In genomic region chr5:172904312-172904642, GRCh38 we compare ENCODE assay signal across 10 cellular contexts. TPM values are rescaled to one million over a fixed set of nuclear protein-coding genes. Genes with fewer than 3 reads are reported as not detected.
A peak's percentile ranks its signal among the peaks of the same experiment; 100 is the strongest.
DNase-seq lines count a peak whose midpoint lies in the region; ATAC-seq and TF ChIP-seq lines count a peak whose summit lies in the region.
"Had no signal": no experiment of that assay in that cellular context is flagged by ENCODE, and none has a peak within 500 bp of the region (broad histone marks: within the 10 kb centered on the region; RNA-seq: fewer than 3 reads in every experiment).

No MANE protein-coding gene starts in this region.

- H2BK120ac ChIP-seq in mesenchymal stem cell (ENCODE audit: low read depth, low read length): peak overlapping the region; percentile 59

- no peak for TF ChIP-seq POLR2A in suprapubic skin (IDR thresholded peaks at IDR 0.05)

- POLR2A ChIA-PET in OCI-LY7 (lab: Charles Lee): no interaction called here

- H3K4me3 Mint-ChIP-seq in IgD-negative memory B cell: no peak overlapping the region
- no peak overlapping the region for H3K4me3 Mint-ChIP-seq in natural killer cell

- peaks cover 1% of the 10 kb centered on the region for H3K36me3 Mint-ChIP-seq in IgD-negative memory B cell
- no peaks in the 10 kb centered on the region for H3K36me3 Mint-ChIP-seq in natural killer cell

- H3K27ac ChIP-seq in cingulate gyrus (ENCODE audit: low read depth, low read length): peak overlapping the region; percentile 85
- H3K27ac ChIP-seq in mesenchymal stem cell (ENCODE audit: low read length, poor library complexity, severe bottlenecking): peak overlapping the region; percentile 89
- peak overlapping the region; percentile 94 for H3K27ac ChIP-seq in suprapubic skin
- H3K27ac ChIP-seq in OCI-LY7 (ENCODE audit: low read depth, low read length, poor library complexity, severe bottlenecking): no peak overlapping the region
- H3K27ac ChIP-seq in WERI-Rb-1: no peak overlapping the region

- no peak overlapping the region for H3K4me3 ChIP-seq in mesenchymal stem cell (ENCODE audit: insufficient read depth in 1 of 2, low read depth in 1 of 2, low read length in 2 of 2)
- H3K4me3 ChIP-seq in suprapubic skin: no peak overlapping the region
- no peak overlapping the region for H3K4me3 ChIP-seq in OCI-LY7 (ENCODE audit: low read depth, low read length, poor library complexity, severe bottlenecking)
- no peak overlapping the region for H3K4me3 ChIP-seq in WERI-Rb-1 (ENCODE audit: low read depth, low read length)

- peak overlapping the region; percentile 75 for H4K91ac ChIP-seq in mesenchymal stem cell (ENCODE audit: low read length)

- no peaks in the 10 kb centered on the region for H4K20me1 ChIP-seq in OCI-LY7 (ENCODE audit: insufficient read depth, low read length)

- H3K4me2 ChIP-seq in mesenchymal stem cell (ENCODE audit: low read length, poor library complexity, severe bottlenecking): no peak overlapping the region
- H3K4me2 ChIP-seq in OCI-LY7 (ENCODE audit: low read length): no peak overlapping the region

- peak overlapping the region; percentile 59 to 79 for H3K18ac ChIP-seq in mesenchymal stem cell (ENCODE audit: low read depth in 1 of 2, low read length in 2 of 2)

- H3K9ac ChIP-seq in mesenchymal stem cell (ENCODE audit: low read length): peak overlapping the region; percentile 78

- peaks cover 0 to 4% (median 0%) of the 10 kb centered on the region in 3 donors for H3K4me1 Mint-ChIP-seq in IgD-negative memory B cell
- H3K4me1 Mint-ChIP-seq in natural killer cell: peaks cover 6 to 11% of the 10 kb centered on the region in 2 donors

- H3K36me3 ChIP-seq in mesenchymal stem cell (ENCODE audit: control insufficient read depth in 1 of 2, insufficient read depth in 2 of 2, low read depth in 1 of 2, low read length in 2 of 2) (peaks cover 13 to 27% of the 10 kb centered on the region in 2 experiments), suprapubic skin (no peaks in the 10 kb centered on the region), OCI-LY7 (ENCODE audit: insufficient read depth, low read length) (peaks cover 24% of the 10 kb centered on the region), WERI-Rb-1 (no peaks in the 10 kb centered on the region)

- intact Hi-C loops in natural killer cell (cut with micrococcal nuclease) (no loop called here), OCI-LY7 (cut with micrococcal nuclease; ENCODE audit: unreplicated experiment) (no loop called here)

- no peak for TF ChIP-seq EP300 in suprapubic skin (IDR thresholded peaks at IDR 0.05)

- peak overlapping the region in 1 of 2 experiments; percentile 42 for H3K4ac ChIP-seq in mesenchymal stem cell (ENCODE audit: low read depth in 1 of 2, low read length in 2 of 2)

- peak overlapping the region; percentile 98 for H2AK5ac ChIP-seq in mesenchymal stem cell (ENCODE audit: low read length, severe bottlenecking)

- H3K14ac ChIP-seq in mesenchymal stem cell (ENCODE audit: low read length in 2 of 2): peak overlapping the region in 1 of 2 experiments; percentile 53

- peak overlapping the region; percentile 69 for H4K8ac ChIP-seq in mesenchymal stem cell (ENCODE audit: low read length)

- WGBS in mesenchymal stem cell: 88% methylated on average over 4 of the region's 4 CpGs
- 66% methylated on average over 4 of the region's 4 CpGs for WGBS in suprapubic skin

- no peaks in the 10 kb centered on the region for H3K9me3 ChIP-seq in mesenchymal stem cell (ENCODE audit: control insufficient read depth, low read length)
- no peaks in the 10 kb centered on the region for H3K9me3 ChIP-seq in suprapubic skin
- no peaks in the 10 kb centered on the region for H3K9me3 ChIP-seq in OCI-LY7 (ENCODE audit: low read length)
- no peaks in the 10 kb centered on the region for H3K9me3 ChIP-seq in WERI-Rb-1 (ENCODE audit: severe bottlenecking)

- peaks cover 10% of the 10 kb centered on the region for H3K79me1 ChIP-seq in mesenchymal stem cell (replicated peaks; ENCODE audit: low read length, poor library complexity, severe bottlenecking)

- H3K27me3 ChIP-seq in mesenchymal stem cell (ENCODE audit: control insufficient read depth in 1 of 2, insufficient read depth in 1 of 2, low read length in 2 of 2) (no peaks in the 10 kb centered on the region), suprapubic skin (no peaks in the 10 kb centered on the region), WERI-Rb-1 (ENCODE audit: insufficient read depth, low read depth, severe bottlenecking) (no peaks in the 10 kb centered on the region)

- H3K27me3 Mint-ChIP-seq in IgD-negative memory B cell: no peaks in the 10 kb centered on the region
- no peaks in the 10 kb centered on the region for H3K27me3 Mint-ChIP-seq in natural killer cell (ENCODE audit: low read depth in 2 of 2)

- BruUV-seq in OCI-LY7 (replicated peaks; lab: Mats Ljungman, UMichigan): no TSS peak

- peak overlapping the region; percentile 91 for H2BK5ac ChIP-seq in mesenchymal stem cell (ENCODE audit: low read depth, low read length, poor library complexity, severe bottlenecking)

- TF ChIP-seq CTCF in suprapubic skin (IDR thresholded peaks at IDR 0.05) (no peak), natural killer cell (IDR thresholded peaks at IDR 0.05) (no peak), OCI-LY7 (conservative IDR thresholded peaks at IDR 0.05; ENCODE audit: low read length) (no peak), WERI-Rb-1 (IDR thresholded peaks at IDR 0.05; ENCODE audit: low read depth, low read length) (no peak)

- H2BK12ac ChIP-seq in mesenchymal stem cell (ENCODE audit: low read length in 2 of 2): peak overlapping the region; percentile 91 to 94

- no peak overlapping the region for H2BK15ac ChIP-seq in mesenchymal stem cell (ENCODE audit: low read depth, poor library complexity, severe bottlenecking)

- ATAC-seq in natural killer cell: no peak

- DNase-seq in mesenchymal stem cell (no peak), suprapubic skin (ENCODE audit: low spot score in 2 of 2) (no peak), natural killer cell (no peak), OCI-LY7 (ENCODE audit: low spot score) (no peak), WERI-Rb-1 (no peak)
- DNase-seq in activated naive CD4-positive, alpha-beta T cell treated with Interleukin-2 at 50 U/mL for 16 hours: no peak
- DNase-seq: Kasumi-1, NCI-H345 had no signal

- H3K23ac ChIP-seq in mesenchymal stem cell (ENCODE audit: low read length in 2 of 2): no peak overlapping the region

- H3K27ac Mint-ChIP-seq in IgD-negative memory B cell (peak overlapping the region in 2 of 3 donors; percentile 41 to 69), natural killer cell (peak overlapping the region in 1 of 2 donors; percentile 3)

- no peaks in the 10 kb centered on the region for H3K79me2 ChIP-seq in OCI-LY7 (ENCODE audit: insufficient read depth, low read depth, low read length)

- CTCF ChIA-PET in OCI-LY7 (lab: Charles Lee; ENCODE audit: unreplicated experiment): no interaction called here

- H3K9me3 Mint-ChIP-seq in IgD-negative memory B cell (no peaks in the 10 kb centered on the region), natural killer cell (no peaks in the 10 kb centered on the region)

- peaks cover 63% of the 10 kb centered on the region for H3K4me1 ChIP-seq in mesenchymal stem cell (ENCODE audit: control insufficient read depth, insufficient read depth, low read depth, low read length)
- H3K4me1 ChIP-seq in suprapubic skin: peaks cover 73% of the 10 kb centered on the region
- H3K4me1 ChIP-seq in OCI-LY7 (ENCODE audit: insufficient read depth, low read length, poor library complexity, severe bottlenecking): no peaks in the 10 kb centered on the region

- H2AFZ ChIP-seq in mesenchymal stem cell (ENCODE audit: low read depth, low read length): no peak overlapping the region
- H2AFZ ChIP-seq in OCI-LY7 (ENCODE audit: low read length): no peak overlapping the region

- no peaks in the 10 kb centered on the region for H3K9me2 ChIP-seq in OCI-LY7 (ENCODE audit: insufficient read depth, low read length)

RNA-seq across cellular contexts. Expression of gene RPL26L1, which starts 54.9 kb away (rescaled TPM):
- polyA plus RNA-seq in IgD-negative memory B cell: 27.9 TPM
- polyA plus RNA-seq in mesenchymal stem cell (2013, experiment 1 of 2): 77.2 TPM
- polyA plus RNA-seq in mesenchymal stem cell (2013, experiment 2 of 2): 75.2 TPM
- total RNA-seq in suprapubic skin (10 to 100 TPM; 14.2 to 30.7 (median 21.9) TPM), natural killer cell (10 to 100 TPM; 11.2 to 12.4 (median 12.1) TPM), OCI-LY7 (2022) (48.4 and 63.1 TPM in 2 replicates)
- 34.5 and 45.0 TPM in 2 replicates for total RNA-seq in OCI-LY7 (2014; rRNA removed; shearing (Covaris generic))

Comparison
In these comparisons a context has a peak if more than half of its experiments do, and no peak if none do; other contexts are left out.
1. H3K27ac ChIP-seq: peak in cingulate gyrus (single experiment), mesenchymal stem cell (single experiment) and suprapubic skin (single experiment); none in OCI-LY7 (single experiment) and WERI-Rb-1 (single experiment).